Comparison of ENCODE assay signal across 2 cellular contexts in the genomic region with DNA sequence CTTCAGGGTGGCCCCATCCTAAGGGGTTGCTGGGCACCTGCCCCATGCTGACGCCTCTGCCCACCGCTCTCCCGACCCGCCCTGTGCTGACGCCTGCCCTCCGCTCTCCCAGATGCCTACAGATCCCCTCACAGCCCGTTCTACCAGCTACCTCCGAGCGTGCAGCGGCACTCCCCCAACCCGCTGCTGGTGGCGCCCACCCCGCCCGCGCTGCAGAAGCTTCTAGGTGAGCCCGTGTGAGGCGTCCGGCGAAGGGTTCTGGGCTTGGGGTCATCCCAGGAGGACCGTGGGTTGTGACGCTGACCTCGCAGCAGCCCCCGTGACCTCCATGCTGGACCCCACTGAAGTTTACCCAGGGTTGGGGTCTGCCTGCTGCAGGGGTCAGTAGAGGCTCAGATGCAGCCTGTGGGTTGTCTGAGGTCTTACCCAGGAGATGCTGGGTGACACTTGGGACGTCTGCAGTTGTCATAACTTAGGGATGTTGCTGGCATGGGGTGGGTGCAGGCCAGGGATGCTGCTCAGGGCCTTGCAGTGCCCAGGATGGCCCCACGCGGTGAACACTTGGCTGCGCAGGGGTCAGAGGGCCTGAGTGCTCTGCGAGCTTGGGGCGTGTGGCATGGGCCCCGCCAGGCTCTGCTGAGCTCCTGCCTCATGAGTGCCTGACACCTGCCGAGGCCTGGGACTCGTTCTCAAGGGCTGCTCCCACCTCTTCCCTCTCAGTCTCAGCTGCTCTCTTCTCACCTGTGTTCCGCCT.
TF ChIP-seq lines count a peak whose summit lies in the region.

No MANE protein-coding gene starts in this region.

TF ChIP-seq in GM23338, 12 proteins besides CTCF, POLR2A, EP300 and RAD21:
- TF ChIP-seq, protein P1, sequence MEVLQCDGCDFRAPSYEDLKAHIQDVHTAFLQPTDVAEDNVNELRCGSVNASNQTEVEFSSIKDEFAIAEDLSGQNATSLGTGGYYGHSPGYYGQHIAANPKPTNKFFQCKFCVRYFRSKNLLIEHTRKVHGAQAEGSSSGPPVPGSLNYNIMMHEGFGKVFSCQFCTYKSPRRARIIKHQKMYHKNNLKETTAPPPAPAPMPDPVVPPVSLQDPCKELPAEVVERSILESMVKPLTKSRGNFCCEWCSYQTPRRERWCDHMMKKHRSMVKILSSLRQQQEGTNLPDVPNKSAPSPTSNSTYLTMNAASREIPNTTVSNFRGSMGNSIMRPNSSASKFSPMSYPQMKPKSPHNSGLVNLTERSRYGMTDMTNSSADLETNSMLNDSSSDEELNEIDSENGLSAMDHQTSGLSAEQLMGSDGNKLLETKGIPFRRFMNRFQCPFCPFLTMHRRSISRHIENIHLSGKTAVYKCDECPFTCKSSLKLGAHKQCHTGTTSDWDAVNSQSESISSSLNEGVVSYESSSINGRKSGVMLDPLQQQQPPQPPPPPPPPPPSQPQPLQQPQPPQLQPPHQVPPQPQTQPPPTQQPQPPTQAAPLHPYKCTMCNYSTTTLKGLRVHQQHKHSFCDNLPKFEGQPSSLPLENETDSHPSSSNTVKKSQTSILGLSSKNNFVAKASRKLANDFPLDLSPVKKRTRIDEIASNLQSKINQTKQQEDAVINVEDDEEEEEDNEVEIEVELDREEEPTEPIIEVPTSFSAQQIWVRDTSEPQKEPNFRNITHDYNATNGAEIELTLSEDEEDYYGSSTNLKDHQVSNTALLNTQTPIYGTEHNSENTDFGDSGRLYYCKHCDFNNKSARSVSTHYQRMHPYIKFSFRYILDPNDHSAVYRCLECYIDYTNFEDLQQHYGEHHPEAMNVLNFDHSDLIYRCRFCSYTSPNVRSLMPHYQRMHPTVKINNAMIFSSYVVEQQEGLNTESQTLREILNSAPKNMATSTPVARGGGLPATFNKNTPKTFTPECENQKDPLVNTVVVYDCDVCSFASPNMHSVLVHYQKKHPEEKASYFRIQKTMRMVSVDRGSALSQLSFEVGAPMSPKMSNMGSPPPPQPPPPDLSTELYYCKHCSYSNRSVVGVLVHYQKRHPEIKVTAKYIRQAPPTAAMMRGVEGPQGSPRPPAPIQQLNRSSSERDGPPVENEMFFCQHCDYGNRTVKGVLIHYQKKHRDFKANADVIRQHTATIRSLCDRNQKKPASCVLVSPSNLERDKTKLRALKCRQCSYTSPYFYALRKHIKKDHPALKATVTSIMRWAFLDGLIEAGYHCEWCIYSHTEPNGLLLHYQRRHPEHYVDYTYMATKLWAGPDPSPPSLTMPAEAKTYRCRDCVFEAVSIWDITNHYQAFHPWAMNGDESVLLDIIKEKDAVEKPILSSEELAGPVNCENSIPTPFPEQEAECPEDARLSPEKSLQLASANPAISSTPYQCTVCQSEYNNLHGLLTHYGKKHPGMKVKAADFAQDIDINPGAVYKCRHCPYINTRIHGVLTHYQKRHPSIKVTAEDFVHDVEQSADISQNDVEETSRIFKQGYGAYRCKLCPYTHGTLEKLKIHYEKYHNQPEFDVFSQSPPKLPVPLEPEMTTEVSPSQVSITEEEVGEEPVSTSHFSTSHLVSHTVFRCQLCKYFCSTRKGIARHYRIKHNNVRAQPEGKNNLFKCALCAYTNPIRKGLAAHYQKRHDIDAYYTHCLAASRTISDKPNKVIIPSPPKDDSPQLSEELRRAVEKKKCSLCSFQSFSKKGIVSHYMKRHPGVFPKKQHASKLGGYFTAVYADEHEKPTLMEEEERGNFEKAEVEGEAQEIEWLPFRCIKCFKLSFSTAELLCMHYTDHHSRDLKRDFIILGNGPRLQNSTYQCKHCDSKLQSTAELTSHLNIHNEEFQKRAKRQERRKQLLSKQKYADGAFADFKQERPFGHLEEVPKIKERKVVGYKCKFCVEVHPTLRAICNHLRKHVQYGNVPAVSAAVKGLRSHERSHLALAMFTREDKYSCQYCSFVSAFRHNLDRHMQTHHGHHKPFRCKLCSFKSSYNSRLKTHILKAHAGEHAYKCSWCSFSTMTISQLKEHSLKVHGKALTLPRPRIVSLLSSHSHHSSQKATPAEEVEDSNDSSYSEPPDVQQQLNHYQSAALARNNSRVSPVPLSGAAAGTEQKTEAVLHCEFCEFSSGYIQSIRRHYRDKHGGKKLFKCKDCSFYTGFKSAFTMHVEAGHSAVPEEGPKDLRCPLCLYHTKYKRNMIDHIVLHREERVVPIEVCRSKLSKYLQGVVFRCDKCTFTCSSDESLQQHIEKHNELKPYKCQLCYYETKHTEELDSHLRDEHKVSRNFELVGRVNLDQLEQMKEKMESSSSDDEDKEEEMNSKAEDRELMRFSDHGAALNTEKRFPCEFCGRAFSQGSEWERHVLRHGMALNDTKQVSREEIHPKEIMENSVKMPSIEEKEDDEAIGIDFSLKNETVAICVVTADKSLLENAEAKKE (CRISPR knock-in tag; IDR thresholded peaks at IDR 0.05), result no peak
- no peak for TF ChIP-seq ZNF331 (CRISPR knock-in tag; IDR thresholded peaks at IDR 0.05; ENCODE audit: low read depth)
- TF ChIP-seq ZNF114 (CRISPR knock-in tag; IDR thresholded peaks at IDR 0.05), result no peak
- TF ChIP-seq, protein P2, sequence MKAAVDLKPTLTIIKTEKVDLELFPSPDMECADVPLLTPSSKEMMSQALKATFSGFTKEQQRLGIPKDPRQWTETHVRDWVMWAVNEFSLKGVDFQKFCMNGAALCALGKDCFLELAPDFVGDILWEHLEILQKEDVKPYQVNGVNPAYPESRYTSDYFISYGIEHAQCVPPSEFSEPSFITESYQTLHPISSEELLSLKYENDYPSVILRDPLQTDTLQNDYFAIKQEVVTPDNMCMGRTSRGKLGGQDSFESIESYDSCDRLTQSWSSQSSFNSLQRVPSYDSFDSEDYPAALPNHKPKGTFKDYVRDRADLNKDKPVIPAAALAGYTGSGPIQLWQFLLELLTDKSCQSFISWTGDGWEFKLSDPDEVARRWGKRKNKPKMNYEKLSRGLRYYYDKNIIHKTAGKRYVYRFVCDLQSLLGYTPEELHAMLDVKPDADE (IDR thresholded peaks at IDR 0.05), result no peak
- TF ChIP-seq, protein P3, sequence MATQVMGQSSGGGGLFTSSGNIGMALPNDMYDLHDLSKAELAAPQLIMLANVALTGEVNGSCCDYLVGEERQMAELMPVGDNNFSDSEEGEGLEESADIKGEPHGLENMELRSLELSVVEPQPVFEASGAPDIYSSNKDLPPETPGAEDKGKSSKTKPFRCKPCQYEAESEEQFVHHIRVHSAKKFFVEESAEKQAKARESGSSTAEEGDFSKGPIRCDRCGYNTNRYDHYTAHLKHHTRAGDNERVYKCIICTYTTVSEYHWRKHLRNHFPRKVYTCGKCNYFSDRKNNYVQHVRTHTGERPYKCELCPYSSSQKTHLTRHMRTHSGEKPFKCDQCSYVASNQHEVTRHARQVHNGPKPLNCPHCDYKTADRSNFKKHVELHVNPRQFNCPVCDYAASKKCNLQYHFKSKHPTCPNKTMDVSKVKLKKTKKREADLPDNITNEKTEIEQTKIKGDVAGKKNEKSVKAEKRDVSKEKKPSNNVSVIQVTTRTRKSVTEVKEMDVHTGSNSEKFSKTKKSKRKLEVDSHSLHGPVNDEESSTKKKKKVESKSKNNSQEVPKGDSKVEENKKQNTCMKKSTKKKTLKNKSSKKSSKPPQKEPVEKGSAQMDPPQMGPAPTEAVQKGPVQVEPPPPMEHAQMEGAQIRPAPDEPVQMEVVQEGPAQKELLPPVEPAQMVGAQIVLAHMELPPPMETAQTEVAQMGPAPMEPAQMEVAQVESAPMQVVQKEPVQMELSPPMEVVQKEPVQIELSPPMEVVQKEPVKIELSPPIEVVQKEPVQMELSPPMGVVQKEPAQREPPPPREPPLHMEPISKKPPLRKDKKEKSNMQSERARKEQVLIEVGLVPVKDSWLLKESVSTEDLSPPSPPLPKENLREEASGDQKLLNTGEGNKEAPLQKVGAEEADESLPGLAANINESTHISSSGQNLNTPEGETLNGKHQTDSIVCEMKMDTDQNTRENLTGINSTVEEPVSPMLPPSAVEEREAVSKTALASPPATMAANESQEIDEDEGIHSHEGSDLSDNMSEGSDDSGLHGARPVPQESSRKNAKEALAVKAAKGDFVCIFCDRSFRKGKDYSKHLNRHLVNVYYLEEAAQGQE (IDR thresholded peaks at IDR 0.05; ENCODE audit: unreplicated experiment), result no peak

TF ChIP-seq in K562, 482 proteins besides CTCF, POLR2A, EP300 and RAD21:
- TF ChIP-seq RBM22 (IDR thresholded peaks at IDR 0.05; ENCODE audit: low read depth, low read length, poor library complexity, severe bottlenecking) (peak; percentile 80), NR1H2 (CRISPR knock-in tag; IDR thresholded peaks at IDR 0.05) (no peak), SIX5 (IDR thresholded peaks at IDR 0.05; ENCODE audit: borderline replicate concordance in 1 of 2, insufficient read depth in 1 of 2, low read depth in 1 of 2, low read length in 2 of 2) (no peak), KHSRP (IDR thresholded peaks at IDR 0.05) (no peak), CTBP1 (IDR thresholded peaks at IDR 0.05; ENCODE audit: borderline replicate concordance) (no peak), POLR2G (IDR thresholded peaks at IDR 0.05; ENCODE audit: low read depth, low read length) (0 out of 2 replicates have a peak, but pooled peaks have one; percentile 30)
